In the genomic region with DNA sequence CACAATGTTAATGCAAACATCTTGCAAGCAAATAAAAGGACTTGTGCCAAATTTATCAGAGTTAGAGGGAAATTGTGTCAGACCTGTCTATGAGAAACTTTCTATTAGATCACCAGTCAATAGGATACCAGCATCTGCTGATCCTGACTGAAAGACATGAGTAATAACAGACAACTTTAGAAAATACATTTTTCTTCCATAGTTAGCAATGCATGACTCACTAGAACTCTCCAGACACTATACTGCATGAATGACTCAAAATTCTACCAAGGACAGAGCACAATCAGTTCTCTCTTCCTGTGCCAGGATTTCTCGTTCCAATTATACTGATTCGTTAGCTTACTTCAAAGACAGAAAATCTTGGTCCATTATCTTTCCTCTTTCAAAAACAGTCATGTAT, we compare ENCODE assay signal across 8 cellular contexts.
A peak's percentile ranks its signal among the peaks of the same experiment; 100 is the strongest.
DNase-seq lines count a peak whose midpoint lies in the region; ATAC-seq and TF ChIP-seq lines count a peak whose summit lies in the region.

No MANE protein-coding gene starts in this region.

- peaks cover 0 to 10% of the 10 kb centered on the region in 2 donors for H3K27me3 Mint-ChIP-seq in natural killer cell treated with Interleukin-12 subunit alpha and Interleukin-12 subunit beta and Interleukin-15 and Interleukin-18, amount 100 ng/mL, for 72 hours
- peaks cover 3 to 7% of the 10 kb centered on the region in 2 donors for H3K27me3 Mint-ChIP-seq in natural killer cell (ENCODE audit: low read depth in 2 of 2)
- no peaks in the 10 kb centered on the region for H3K27me3 Mint-ChIP-seq in CD8-positive, alpha-beta T cell (ENCODE audit: low read depth)

- no peak overlapping the region for H3K27ac ChIP-seq in CD8-positive, alpha-beta T cell (ENCODE audit: low read depth, low read length)

- ATAC-seq in natural killer cell treated with Interleukin-12 subunit alpha and Interleukin-12 subunit beta and Interleukin-15 and Interleukin-18, amount 100 ng/mL, for 72 hours, result peak; percentile 93 to 96
- ATAC-seq in natural killer cell, result no peak
- peak; percentile 78 for ATAC-seq in HG03354 (IDR thresholded peaks at IDR 0.05; ENCODE audit: poor library complexity, severe bottlenecking, unreplicated experiment)
- ATAC-seq in GM18909 (IDR thresholded peaks at IDR 0.05; ENCODE audit: poor library complexity, unreplicated experiment), result no peak
- no peak for ATAC-seq in CD8-positive, alpha-beta T cell

- no peaks in the 10 kb centered on the region for H3K9me3 Mint-ChIP-seq in natural killer cell treated with Interleukin-12 subunit alpha and Interleukin-12 subunit beta and Interleukin-15 and Interleukin-18, amount 100 ng/mL, for 72 hours
- H3K9me3 Mint-ChIP-seq in natural killer cell, result no peaks in the 10 kb centered on the region
- H3K9me3 Mint-ChIP-seq in CD8-positive, alpha-beta T cell, result no peaks in the 10 kb centered on the region

- no peaks in the 10 kb centered on the region for H3K27me3 ChIP-seq in CD8-positive, alpha-beta T cell (ENCODE audit: insufficient read depth, low read length)

- no peak for DNase-seq in natural killer cell treated with Interleukin-12 subunit alpha and Interleukin-12 subunit beta and Interleukin-15 and Interleukin-18, amount 100 ng/mL, for 72 hours (ENCODE audit: low spot score)
- no peak for DNase-seq in natural killer cell
- peak; percentile 90 for DNase-seq in astrocyte of the spinal cord (ENCODE audit: low read depth, low spot score)
- DNase-seq in retinal pigment epithelial cell (ENCODE audit: low read depth), result peak; percentile 66
- DNase-seq in HT-29 (ENCODE audit: low spot score), result no peak
- DNase-seq in CD8-positive, alpha-beta T cell, result no peak

- CTCF ChIA-PET in CD8-positive, alpha-beta T cell (lab: Charles Lee), result no interaction called here

- intact Hi-C loops in natural killer cell (cut with micrococcal nuclease), result no loop called here
- intact Hi-C loops in CD8-positive, alpha-beta T cell (cut with DNase I, micrococcal nuclease), result no loop called here

- H3K36me3 ChIP-seq in CD8-positive, alpha-beta T cell (ENCODE audit: insufficient read depth, low read length), result no peaks in the 10 kb centered on the region

- peaks cover 12% of the 10 kb centered on the region for H3K36me3 Mint-ChIP-seq in natural killer cell treated with Interleukin-12 subunit alpha and Interleukin-12 subunit beta and Interleukin-15 and Interleukin-18, amount 100 ng/mL, for 72 hours
- no peaks in the 10 kb centered on the region for H3K36me3 Mint-ChIP-seq in natural killer cell
- no peaks in the 10 kb centered on the region for H3K36me3 Mint-ChIP-seq in CD8-positive, alpha-beta T cell

- H3K27ac Mint-ChIP-seq in natural killer cell treated with Interleukin-12 subunit alpha and Interleukin-12 subunit beta and Interleukin-15 and Interleukin-18, amount 100 ng/mL, for 72 hours, result peak overlapping the region; percentile 81 to 89
- H3K27ac Mint-ChIP-seq in natural killer cell, result no peak overlapping the region
- H3K27ac Mint-ChIP-seq in CD8-positive, alpha-beta T cell, result no peak overlapping the region

- in situ Hi-C loops in astrocyte of the spinal cord (cut with HindIII; ENCODE audit: low sequenced_read_pairs), result no loop called here

- H3K4me1 ChIP-seq in CD8-positive, alpha-beta T cell (ENCODE audit: insufficient read depth, low read length), result no peaks in the 10 kb centered on the region

- no peak for TF ChIP-seq CTCF in natural killer cell (IDR thresholded peaks at IDR 0.05)
- no peak for TF ChIP-seq CTCF in astrocyte of the spinal cord (IDR thresholded peaks at IDR 0.05; ENCODE audit: low read depth, low read length)
- TF ChIP-seq CTCF in retinal pigment epithelial cell (conservative IDR thresholded peaks at IDR 0.05; ENCODE audit: low read depth, low read length), result no peak
- TF ChIP-seq CTCF in CD8-positive, alpha-beta T cell (IDR thresholded peaks at IDR 0.05), result no peak

- POLR2A ChIA-PET in CD8-positive, alpha-beta T cell (lab: Charles Lee), result no interaction called here

- peaks cover 19 to 27% of the 10 kb centered on the region in 2 donors for H3K4me1 Mint-ChIP-seq in natural killer cell treated with Interleukin-12 subunit alpha and Interleukin-12 subunit beta and Interleukin-15 and Interleukin-18, amount 100 ng/mL, for 72 hours (ENCODE audit: low read depth in 2 of 2)
- no peaks in the 10 kb centered on the region for H3K4me1 Mint-ChIP-seq in natural killer cell
- H3K4me1 Mint-ChIP-seq in CD8-positive, alpha-beta T cell (ENCODE audit: low read depth), result no peaks in the 10 kb centered on the region

- H3K4me3 ChIP-seq in astrocyte of the spinal cord (ENCODE audit: low read depth, low read length) (no peak overlapping the region), retinal pigment epithelial cell (ENCODE audit: low read length) (no peak overlapping the region)
- H3K4me3 ChIP-seq in CD8-positive, alpha-beta T cell (ENCODE audit: low read depth, low read length), result no peak overlapping the region

- no peaks in the 10 kb centered on the region for H3K9me3 ChIP-seq in CD8-positive, alpha-beta T cell (ENCODE audit: low read length)

- peak overlapping the region; percentile 73 for H3K4me3 Mint-ChIP-seq in natural killer cell treated with Interleukin-12 subunit alpha and Interleukin-12 subunit beta and Interleukin-15 and Interleukin-18, amount 100 ng/mL, for 72 hours
- H3K4me3 Mint-ChIP-seq in natural killer cell, result no peak overlapping the region
- no peak overlapping the region for H3K4me3 Mint-ChIP-seq in CD8-positive, alpha-beta T cell

Comparison
In these comparisons a context has a peak if more than half of its experiments do, and no peak if none do; other contexts are left out.
1. ATAC-seq: peak in natural killer cell treated with Interleukin-12 subunit alpha and Interleukin-12 subunit beta and Interleukin-15 and Interleukin-18, amount 100 ng/mL, for 72 hours (2 of 2) and HG03354 (single experiment); none in natural killer cell (0 of 3), GM18909 (single experiment) and CD8-positive, alpha-beta T cell (single experiment).
2. H3K27ac Mint-ChIP-seq: peak in natural killer cell treated with Interleukin-12 subunit alpha and Interleukin-12 subunit beta and Interleukin-15 and Interleukin-18, amount 100 ng/mL, for 72 hours (2 of 2); none in natural killer cell (0 of 2) and CD8-positive, alpha-beta T cell (single experiment).
3. DNase-seq: peak in astrocyte of the spinal cord (single experiment) and retinal pigment epithelial cell (single experiment); none in natural killer cell treated with Interleukin-12 subunit alpha and Interleukin-12 subunit beta and Interleukin-15 and Interleukin-18, amount 100 ng/mL, for 72 hours (single experiment), natural killer cell (single experiment), HT-29 (single experiment) and CD8-positive, alpha-beta T cell (0 of 7).